In genomic region chr22:48836673-48837340, GRCh38 we compare ENCODE assay signal across 30 cellular contexts.
"Had no signal": no experiment of that assay in that cellular context is flagged by ENCODE, and none has a peak within 500 bp of the region (broad histone marks: within the 10 kb centered on the region; RNA-seq: fewer than 3 reads in every experiment).

No MANE protein-coding gene starts in this region.

- H3K4me3 Mint-ChIP-seq: activated CD4-positive, alpha-beta memory T cell treated with anti-CD3 and anti-CD28 coated beads for 36 hours; activated CD4-positive, alpha-beta T cell treated with anti-CD3 and anti-CD28 coated beads, Interleukin-2, amount 10 ng/mL, durations not matched to agents 24 days and 14 days; activated T-cell treated with anti-CD3 and anti-CD28 coated beads, Interleukin-2, amount 50 U/mL, for 24 hours; natural killer cell; stimulated activated memory B cell treated with anti-CD40 and anti-IgM and Interleukin-4, amounts not matched to agents 10 μg/mL and 1 μg/mL and 100 μg/mL, for 72 hours; stimulated activated naive CD8-positive, alpha-beta T cell treated with anti-CD3 and anti-CD28 coated beads, Interleukin-15, amount 100 ng/mL, for 72 hours had no signal

- FAIRE-seq: colon, endometrium, small intestine had no signal

- DNase-seq: activated CD4-positive, alpha-beta memory T cell treated with anti-CD3 and anti-CD28 coated beads for 36 hours; activated CD4-positive, alpha-beta T cell treated with anti-CD3 and anti-CD28 coated beads, Interleukin-2, amount 10 ng/mL, durations not matched to agents 24 days and 14 days; activated CD4-positive, CD25-positive, alpha-beta regulatory T cell treated with anti-CD3 and anti-CD28 coated beads, Interleukin-2, amount 50 U/mL, for 72 hours; activated CD8-positive, alpha-beta memory T cell treated with anti-CD3 and anti-CD28 coated beads, Interleukin-2, amount 50 U/mL, for 48 hours; activated naive CD4-positive, alpha-beta T cell; anterior cingulate cortex; dermis blood vessel endothelial cell; effector CD8-positive, alpha-beta T cell; esophagus squamous epithelium; foreskin melanocyte; natural killer cell; sigmoid colon; small intestine; stimulated activated CD4-positive, alpha-beta T cell treated with anti-CD3 and anti-CD28 coated beads, Interleukin-1b, Interleukin-23, amount 100 ng/mL, for 48 hours; stimulated activated CD4-positive, alpha-beta T cell treated with anti-CD3 and anti-CD28 coated beads, Interleukin-4, amount 100 ng/mL, for 4 hours; stimulated activated CD8-positive, alpha-beta memory T cell treated with anti-CD3 and anti-CD28 coated beads, Interleukin-4, amount 100 ng/mL, for 48 hours; stimulated activated naive CD8-positive, alpha-beta T cell treated with anti-CD3 and anti-CD28 coated beads, Interleukin-15, amount 100 ng/mL, for 72 hours; substantia nigra; thyroid gland had no signal

- H3K9me3 ChIP-seq: neutrophil, thyroid gland had no signal

- H3K4me3 ChIP-seq: esophagus squamous epithelium, left lung, lung, sigmoid colon, thyroid gland had no signal

- H3K27me3 ChIP-seq: neutrophil, thyroid gland had no signal

- H3K27ac Mint-ChIP-seq: activated CD4-positive, alpha-beta memory T cell treated with anti-CD3 and anti-CD28 coated beads for 36 hours; activated CD4-positive, alpha-beta T cell treated with anti-CD3 and anti-CD28 coated beads, Interleukin-2, amount 10 ng/mL, durations not matched to agents 24 days and 14 days; activated naive CD4-positive, alpha-beta T cell treated with anti-CD3 and anti-CD28 coated beads, Interleukin-2, amount 50 U/mL, for 72 hours; activated T-cell treated with anti-CD3 and anti-CD28 coated beads, Interleukin-2, amount 50 U/mL, for 24 hours; natural killer cell; progenitor cell of endocrine pancreas; stimulated activated memory B cell treated with anti-CD40 and anti-IgM and Interleukin-4, amounts not matched to agents 10 μg/mL and 1 μg/mL and 100 μg/mL, for 72 hours; stimulated activated naive CD8-positive, alpha-beta T cell treated with anti-CD3 and anti-CD28 coated beads, Interleukin-15, amount 100 ng/mL, for 72 hours had no signal

- H3K4me1 Mint-ChIP-seq: activated CD4-positive, alpha-beta T cell treated with anti-CD3 and anti-CD28 coated beads, Interleukin-2, amount 10 ng/mL, durations not matched to agents 24 days and 14 days; stimulated activated memory B cell treated with anti-CD40 and anti-IgM and Interleukin-4, amounts not matched to agents 10 μg/mL and 1 μg/mL and 100 μg/mL, for 72 hours; stimulated activated naive CD8-positive, alpha-beta T cell treated with anti-CD3 and anti-CD28 coated beads, Interleukin-15, amount 100 ng/mL, for 72 hours had no signal

- H3K4me1 ChIP-seq: esophagus squamous epithelium, left lung, sigmoid colon, thyroid gland had no signal

- H3K36me3 Mint-ChIP-seq: natural killer cell; stimulated activated memory B cell treated with anti-CD40 and anti-IgM and Interleukin-4, amounts not matched to agents 10 μg/mL and 1 μg/mL and 100 μg/mL, for 72 hours had no signal

- H3K27me3 Mint-ChIP-seq: activated CD4-positive, alpha-beta T cell treated with anti-CD3 and anti-CD28 coated beads, Interleukin-2, amount 10 ng/mL, durations not matched to agents 24 days and 14 days had no signal

- H3K36me3 ChIP-seq: esophagus squamous epithelium, left lung, neutrophil, sigmoid colon, thyroid gland had no signal

- H3K27ac ChIP-seq: epithelial cell of prostate, esophagus squamous epithelium, left lung, neutrophil, sigmoid colon, thyroid gland, VCaP had no signal

- ATAC-seq: activated naive CD4-positive, alpha-beta T cell treated with anti-CD3 and anti-CD28 coated beads, Interleukin-2, amount 50 U/mL, for 72 hours; left lung; natural killer cell; stimulated activated memory B cell treated with anti-CD40 and anti-IgM and Interleukin-4, amounts not matched to agents 10 μg/mL and 1 μg/mL and 100 μg/mL, for 72 hours; stimulated activated naive CD8-positive, alpha-beta T cell treated with anti-CD3 and anti-CD28 coated beads, Interleukin-15, amount 100 ng/mL, for 72 hours had no signal
